19 cellular contexts compared by ENCODE assay signal in the genomic region with DNA sequence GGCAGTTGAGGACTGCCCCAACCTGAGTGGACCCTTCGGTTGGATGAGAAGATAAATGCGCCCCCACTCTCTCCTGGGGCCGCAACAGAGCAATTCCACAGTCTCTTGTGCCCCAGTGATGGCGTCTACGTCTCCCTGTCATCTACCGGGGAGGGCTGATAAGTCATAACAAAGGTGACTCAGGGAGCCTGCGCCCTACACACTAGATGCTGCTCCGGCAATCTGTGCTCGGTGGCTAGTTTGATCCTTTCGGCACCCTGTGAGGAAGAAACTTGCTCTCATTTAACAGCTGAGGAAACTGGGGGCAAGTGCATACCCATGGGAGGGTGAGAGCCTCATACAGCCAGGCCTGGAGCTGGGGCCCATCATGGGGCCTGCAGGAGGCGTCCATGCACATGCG. TPM values are rescaled to one million over a fixed set of nuclear protein-coding genes. Genes with fewer than 3 reads are reported as not detected.
DNase-seq lines count a peak whose midpoint lies in the region; ATAC-seq and TF ChIP-seq lines count a peak whose summit lies in the region.
"Had no signal": no experiment of that assay in that cellular context is flagged by ENCODE, and none has a peak within 500 bp of the region (broad histone marks: within the 10 kb centered on the region; RNA-seq: fewer than 3 reads in every experiment).

No MANE protein-coding gene starts in this region.

- no peak overlapping the region for H2BK120ac ChIP-seq in mesendoderm (ENCODE audit: low read depth, low read length)

- no peaks in the 10 kb centered on the region for H3K9me3 Mint-ChIP-seq in stimulated activated effector memory CD8-positive, alpha-beta T cell treated with anti-CD3 and anti-CD28 coated beads, Interleukin-12 subunit alpha, Interleukin-12 subunit beta, amount 100 ng/mL, for 72 hours
- H3K9me3 Mint-ChIP-seq: CD8-positive, alpha-beta T cell; GM23338 had no signal

- no peak for TF ChIP-seq CTCF in HEK293 (tag by site-specific recombination; IDR thresholded peaks at IDR 0.05)
- TF ChIP-seq CTCF in WERI-Rb-1 (IDR thresholded peaks at IDR 0.05; ENCODE audit: low read depth, low read length) = no peak
- TF ChIP-seq CTCF in left ventricle myocardium inferior (IDR thresholded peaks at IDR 0.05; ENCODE audit: borderline replicate concordance) = no peak
- TF ChIP-seq CTCF in thyroid gland (IDR thresholded peaks at IDR 0.05) = no peak

- WGBS in mesendoderm (ENCODE audit: extremely low coverage, insufficient coverage, low lambda C conversion rate) = no CpG with 5 or more reads among the region's 12 CpGs
- WGBS in thyroid gland, 2 donors = 89 to 97% methylated on average over 9 to 12 of the region's 12 CpGs

- H4K5ac ChIP-seq in mesendoderm (ENCODE audit: low read length) = no peak overlapping the region

- no peak overlapping the region for H3K4me3 ChIP-seq in HEK293 (ENCODE audit: low read depth, low read length)
- H3K4me3 ChIP-seq in WERI-Rb-1 (ENCODE audit: low read depth, low read length) = no peak overlapping the region
- H3K4me3 ChIP-seq in mesendoderm (ENCODE audit: low read length) = no peak overlapping the region
- no peak overlapping the region for H3K4me3 ChIP-seq in left ventricle myocardium inferior
- no peak overlapping the region for H3K4me3 ChIP-seq in thyroid gland (replicated peaks in 1 of 3)
- H3K4me3 ChIP-seq: GM23338 had no signal

- no peak overlapping the region for H3K4me2 ChIP-seq in mesendoderm (ENCODE audit: low read length)
- H3K4me2 ChIP-seq: GM23338 had no signal

- peak overlapping the region; percentile 96 for H2AK5ac ChIP-seq in mesendoderm (ENCODE audit: low read length)

- CTCF ChIA-PET in HEK293 (lab: Yijun Ruan, JAX) = no interaction called here

- H3K4me1 Mint-ChIP-seq in stimulated activated effector memory CD8-positive, alpha-beta T cell treated with anti-CD3 and anti-CD28 coated beads, Interleukin-12 subunit alpha, Interleukin-12 subunit beta, amount 100 ng/mL, for 72 hours = peaks cover 10% of the 10 kb centered on the region

- no peak overlapping the region for H3K23ac ChIP-seq in mesendoderm (ENCODE audit: low read length)

- H3K36me3 ChIP-seq in HEK293 (ENCODE audit: control insufficient read depth in 2 of 2, insufficient read depth in 1 of 2, low read length in 2 of 2) = no peaks in the 10 kb centered on the region
- peaks cover 11% of the 10 kb centered on the region for H3K36me3 ChIP-seq in WERI-Rb-1
- no peaks in the 10 kb centered on the region for H3K36me3 ChIP-seq in mesendoderm (ENCODE audit: control insufficient read depth, insufficient read depth, low read length)
- H3K36me3 ChIP-seq in left ventricle myocardium inferior = no peaks in the 10 kb centered on the region
- H3K36me3 ChIP-seq in thyroid gland = no peaks in the 10 kb centered on the region

- peak overlapping the region; percentile 58 for H3K27ac Mint-ChIP-seq in stimulated activated effector memory CD8-positive, alpha-beta T cell treated with anti-CD3 and anti-CD28 coated beads, Interleukin-12 subunit alpha, Interleukin-12 subunit beta, amount 100 ng/mL, for 72 hours
- H3K27ac Mint-ChIP-seq: CD8-positive, alpha-beta T cell; GM23338 had no signal

- no peak overlapping the region for H2BK5ac ChIP-seq in mesendoderm (ENCODE audit: low read length)

- H3K79me1 ChIP-seq in mesendoderm (ENCODE audit: low read length) = no peaks in the 10 kb centered on the region

- peaks cover 3% of the 10 kb centered on the region; the same call in 1 of the 2 replicates for H3K4me1 ChIP-seq in HEK293 (ENCODE audit: control insufficient read depth, insufficient read depth, low read length)
- H3K4me1 ChIP-seq in mesendoderm (ENCODE audit: control insufficient read depth, low read depth, low read length) = peaks cover 26% of the 10 kb centered on the region
- peaks cover 17% of the 10 kb centered on the region for H3K4me1 ChIP-seq in left ventricle myocardium inferior
- peaks cover 35 to 42% of the 10 kb centered on the region in 2 donors for H3K4me1 ChIP-seq in thyroid gland

- ATAC-seq in stimulated activated effector memory CD8-positive, alpha-beta T cell treated with anti-CD3 and anti-CD28 coated beads, Interleukin-12 subunit alpha, Interleukin-12 subunit beta, amount 100 ng/mL, for 72 hours = no peak
- ATAC-seq: CD8-positive, alpha-beta T cell; GM23338 had no signal

- H3K79me2 ChIP-seq in mesendoderm (ENCODE audit: control insufficient read depth, insufficient read depth, low read length) = no peaks in the 10 kb centered on the region

- no peak overlapping the region for H3K4ac ChIP-seq in mesendoderm (ENCODE audit: low read depth, low read length)

- H3K4me3 Mint-ChIP-seq in stimulated activated effector memory CD8-positive, alpha-beta T cell treated with anti-CD3 and anti-CD28 coated beads, Interleukin-12 subunit alpha, Interleukin-12 subunit beta, amount 100 ng/mL, for 72 hours = no peak overlapping the region
- H3K4me3 Mint-ChIP-seq: CD8-positive, alpha-beta T cell; GM23338 had no signal

- no peak overlapping the region for H2BK15ac ChIP-seq in mesendoderm (replicated peaks; ENCODE audit: low read depth)

- H4K8ac ChIP-seq in mesendoderm (ENCODE audit: low read depth, low read length) = no peak overlapping the region

- POLR2A ChIA-PET in HEK293 (lab: Yijun Ruan, JAX) = no interaction called here

- no peak overlapping the region for H3K9ac ChIP-seq in mesendoderm (ENCODE audit: low read length)

- intact Hi-C loops in left ventricle myocardium inferior (cut with micrococcal nuclease) (no loop called here), thyroid gland (cut with DNase I) (no loop called here)

- H3K56ac ChIP-seq in mesendoderm (ENCODE audit: low read length) = peak overlapping the region; percentile 77

- DNase-seq in WERI-Rb-1 (no peak), mesendoderm (no peak), mucosa of gallbladder (ENCODE audit: low spot score) (no peak), left ventricle myocardium inferior (no peak), thyroid gland (no peak)
- no peak for DNase-seq in stimulated activated effector memory CD8-positive, alpha-beta T cell treated with anti-CD3 and anti-CD28 coated beads, Interleukin-12 subunit alpha, Interleukin-12 subunit beta, amount 100 ng/mL, for 72 hours (ENCODE audit: low spot score in 2 of 2)
- DNase-seq: ACHN; Calu3; CD8-positive, alpha-beta T cell; DMS79 treated with DMSO at 0.1 percent for 48 hours; GF-D8; H7; KBM-7 had no signal

- no peaks in the 10 kb centered on the region for H3K27me3 ChIP-seq in WERI-Rb-1 (ENCODE audit: insufficient read depth, low read depth, severe bottlenecking)
- H3K27me3 ChIP-seq in mesendoderm (ENCODE audit: insufficient read depth, low read length, poor library complexity) = no peaks in the 10 kb centered on the region
- no peaks in the 10 kb centered on the region for H3K27me3 ChIP-seq in left ventricle myocardium inferior (ENCODE audit: low read depth)
- H3K27me3 ChIP-seq in thyroid gland = no peaks in the 10 kb centered on the region

- no peaks in the 10 kb centered on the region for H3K36me3 Mint-ChIP-seq in stimulated activated effector memory CD8-positive, alpha-beta T cell treated with anti-CD3 and anti-CD28 coated beads, Interleukin-12 subunit alpha, Interleukin-12 subunit beta, amount 100 ng/mL, for 72 hours
- H3K36me3 Mint-ChIP-seq: CD8-positive, alpha-beta T cell had no signal

- H3K9me3 ChIP-seq in HEK293 (ENCODE audit: control insufficient read depth, insufficient read depth, low read depth, low read length) (no peaks in the 10 kb centered on the region), WERI-Rb-1 (ENCODE audit: severe bottlenecking) (no peaks in the 10 kb centered on the region), left ventricle myocardium inferior (replicated peaks) (no peaks in the 10 kb centered on the region), thyroid gland (no peaks in the 10 kb centered on the region)

- no peak overlapping the region for H3K18ac ChIP-seq in mesendoderm (ENCODE audit: low read length)

- no peak for TF ChIP-seq POLR2A in thyroid gland (IDR thresholded peaks at IDR 0.05)

- H3K27ac ChIP-seq in HEK293 (ENCODE audit: extremely low read depth, low read depth, low read length) (no peak overlapping the region), WERI-Rb-1 (peak overlapping the region; percentile 98), mesendoderm (ENCODE audit: low read depth, low read length) (no peak overlapping the region), left ventricle myocardium inferior (replicated peaks) (no peak overlapping the region), thyroid gland (no peak overlapping the region)
- H3K27ac ChIP-seq: HL-60 had no signal

TF ChIP-seq in HEK293, 187 proteins besides CTCF, POLR2A, EP300 and RAD21:
- TF ChIP-seq ZNF777 (tag by site-specific recombination; IDR thresholded peaks at IDR 0.05; ENCODE audit: borderline replicate concordance) (no peak), ZNF223 (tag by site-specific recombination; IDR thresholded peaks at IDR 0.05) (0 out of 2 replicates have a peak, but pooled peaks have one; percentile 46), KLF7 (tag by site-specific recombination; IDR thresholded peaks at IDR 0.05; ENCODE audit: borderline replicate concordance) (no peak), ZNF211 (tag by site-specific recombination; IDR thresholded peaks at IDR 0.05; ENCODE audit: low read depth) (no peak), ZBTB8A (tag by site-specific recombination; IDR thresholded peaks at IDR 0.05) (no peak)
- TF ChIP-seq, protein P1, sequence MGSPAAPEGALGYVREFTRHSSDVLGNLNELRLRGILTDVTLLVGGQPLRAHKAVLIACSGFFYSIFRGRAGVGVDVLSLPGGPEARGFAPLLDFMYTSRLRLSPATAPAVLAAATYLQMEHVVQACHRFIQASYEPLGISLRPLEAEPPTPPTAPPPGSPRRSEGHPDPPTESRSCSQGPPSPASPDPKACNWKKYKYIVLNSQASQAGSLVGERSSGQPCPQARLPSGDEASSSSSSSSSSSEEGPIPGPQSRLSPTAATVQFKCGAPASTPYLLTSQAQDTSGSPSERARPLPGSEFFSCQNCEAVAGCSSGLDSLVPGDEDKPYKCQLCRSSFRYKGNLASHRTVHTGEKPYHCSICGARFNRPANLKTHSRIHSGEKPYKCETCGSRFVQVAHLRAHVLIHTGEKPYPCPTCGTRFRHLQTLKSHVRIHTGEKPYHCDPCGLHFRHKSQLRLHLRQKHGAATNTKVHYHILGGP (tag by site-specific recombination; IDR thresholded peaks at IDR 0.05) = no peak
TF ChIP-seq in HEK293: peak in this region for 1.

RNA-seq across cellular contexts. Expression of a gene that starts 14.1 kb away (rescaled TPM):
- 24.7 TPM for polyA plus RNA-seq in mesendoderm (2013, experiment 1 of 2)
- 23.0 TPM for polyA plus RNA-seq in mesendoderm (2013, experiment 2 of 2)
- total RNA-seq in mucosa of gallbladder (34.1 TPM), left ventricle myocardium inferior (10.2 TPM), thyroid gland (10 to 100 TPM; 13.2 to 44.2 (median 38.2) TPM)

RNA-seq across cellular contexts. Expression of a gene that starts 50.4 kb away (rescaled TPM):
- polyA plus RNA-seq in mesendoderm (2013, experiment 1 of 2) = 0.04 TPM
- 0.01 TPM for polyA plus RNA-seq in mesendoderm (2013, experiment 2 of 2)
- total RNA-seq in mucosa of gallbladder (not detected), left ventricle myocardium inferior (not detected), thyroid gland (not detected)
- total RNA-seq: A172, Calu3, GM23338, H7, HT1080 had no signal
- polyA plus RNA-seq: BJ, GM23338 had no signal

RNA-seq across cellular contexts. Expression of a gene that starts 52.3 kb away (rescaled TPM):
- 49.1 TPM for polyA plus RNA-seq in mesendoderm (2013, experiment 1 of 2)
- 46.8 TPM for polyA plus RNA-seq in mesendoderm (2013, experiment 2 of 2)
- total RNA-seq in mucosa of gallbladder (132 TPM), left ventricle myocardium inferior (58.4 TPM), thyroid gland (100 to 1,000 TPM; 230 to 337 (median 268) TPM)
